Comparison of ENCODE assay signal across 17 cellular contexts in the genomic region with DNA sequence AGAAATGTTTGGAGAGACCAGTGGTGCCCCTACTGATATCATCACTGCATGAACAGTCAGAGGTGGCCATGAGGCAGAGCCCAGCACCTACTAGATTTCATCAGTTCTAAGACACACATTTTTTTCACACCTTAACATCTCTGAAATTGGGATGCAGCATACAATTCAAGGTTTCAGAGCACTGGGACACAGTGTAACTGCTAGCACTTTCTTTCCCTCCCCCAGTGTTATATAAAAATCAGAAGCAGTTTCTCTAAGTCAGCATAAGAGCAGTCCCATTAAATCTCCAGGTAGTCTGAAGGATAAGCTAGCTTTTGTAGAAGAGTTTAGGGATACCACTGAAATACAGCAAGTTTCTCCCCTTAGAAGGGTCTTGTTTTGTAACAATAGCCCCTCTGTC. TPM values are rescaled to one million over a fixed set of nuclear protein-coding genes. Genes with fewer than 3 reads are reported as not detected.
"Had no signal": no experiment of that assay in that cellular context is flagged by ENCODE, and none has a peak within 500 bp of the region (broad histone marks: within the 10 kb centered on the region; RNA-seq: fewer than 3 reads in every experiment).

No MANE protein-coding gene starts in this region.

- H3K4me3 ChIP-seq: gastroesophageal sphincter, lower lobe of right lung, suprapubic skin, vagina had no signal

- H3K9me3 ChIP-seq: gastroesophageal sphincter, lower lobe of right lung, suprapubic skin, vagina had no signal

- H3K36me3 ChIP-seq: vagina had no signal

- ATAC-seq: activated T-cell treated with anti-CD3 and anti-CD28 coated beads, Interleukin-2, amount 50 U/mL, for 72 hours; gastroesophageal sphincter; lower lobe of right lung; naive thymus-derived CD8-positive, alpha-beta T cell had no signal

- DNase-seq: activated CD4-positive, alpha-beta memory T cell treated with anti-CD3 and anti-CD28 coated beads, Interleukin-2, amount 10 ng/mL, durations not matched to agents 7 days and 5 days; activated gamma-delta T cell treated with Interleukin-2 at 50 U/mL for 16 hours; activated naive CD8-positive, alpha-beta T cell treated with anti-CD3 and anti-CD28 coated beads for 36 hours; activated T-cell treated with anti-CD3 and anti-CD28 coated beads, Interleukin-2, amount 50 U/mL, for 72 hours; aorta; central memory CD4-positive, alpha-beta T cell; cortex of kidney; effector memory CD4-positive, alpha-beta T cell; lower lobe of right lung; naive thymus-derived CD8-positive, alpha-beta T cell; stimulated activated CD4-positive, alpha-beta T cell treated with anti-CD3 and anti-CD28 coated beads, Interleukin-2, amount 100 ng/mL, for 24 hours; stimulated activated naive CD4-positive, alpha-beta T cell had no signal

- H3K4me1 ChIP-seq: suprapubic skin had no signal

- H3K27ac ChIP-seq: epithelial cell of prostate, lower lobe of right lung, suprapubic skin, vagina had no signal

- H3K27me3 ChIP-seq: gastroesophageal sphincter, suprapubic skin, vagina had no signal

RNA-seq across cellular contexts. Expression of a gene that starts 10.0 kb away (rescaled TPM):
- total RNA-seq: activated CD4-positive, alpha-beta memory T cell treated with anti-CD3 and anti-CD28 coated beads, Interleukin-2, amount 10 ng/mL, durations not matched to agents 7 days and 5 days; activated naive CD8-positive, alpha-beta T cell treated with anti-CD3 and anti-CD28 coated beads for 36 hours; activated T-cell treated with anti-CD3 and anti-CD28 coated beads, Interleukin-2, amount 50 U/mL, for 72 hours; naive thymus-derived CD8-positive, alpha-beta T cell; pulmonary artery endothelial cell had no signal
- polyA plus RNA-seq: naive thymus-derived CD8-positive, alpha-beta T cell had no signal
